10 cellular contexts compared by ENCODE assay signal in genomic region chr17:82531431-82531881, GRCh38. TPM values are rescaled to one million over a fixed set of nuclear protein-coding genes. Genes with fewer than 3 reads are reported as not detected.
DNase-seq lines count a peak whose midpoint lies in the region; FAIRE-seq and TF ChIP-seq lines count a peak whose summit lies in the region.
"Had no signal": no experiment of that assay in that cellular context is flagged by ENCODE, and none has a peak within 500 bp of the region (broad histone marks: within the 10 kb centered on the region; RNA-seq: fewer than 3 reads in every experiment).

No MANE protein-coding gene starts in this region.

- H3K9me3 Mint-ChIP-seq in dendritic cell treated with granulocyte-macrophage colony-stimulating factor and Interleukin-4, amounts not matched to agents 40 ng/mL and 50 ng/mL, for 4 days = no peaks in the 10 kb centered on the region

- DNase-seq in Daoy (ENCODE audit: low read depth) (peak; percentile 76), RCC 7860 (ENCODE audit: low spot score) (peak; percentile 68), non-pigmented ciliary epithelial cell (ENCODE audit: low read depth) (peak; percentile 56), globus pallidus (ENCODE audit: low spot score) (no peak), NCI-H345 (lab: John Stamatoyannopoulos, UW) (no peak), NCI-H146 (lab: John Stamatoyannopoulos, UW) (no peak), HEK293T (ENCODE audit: extremely low spot score) (no peak)
- DNase-seq: Right ventricle myocardium superior; stimulated activated CD4-positive, alpha-beta T cell treated with anti-CD3 and anti-CD28 coated beads, Interleukin-4, amount 100 ng/mL, for 1 hour had no signal

- POLR2A ChIA-PET in HEK293T (lab: Yijun Ruan, JAX) = interaction anchor here (1.2 to 1.3 kb wide), 2 partner anchors 12 to 35 kb away, joined by 3 to 7 read pairs; partner anchors contain the start of gene FOXK2

- intact Hi-C loops in dendritic cell treated with granulocyte-macrophage colony-stimulating factor and Interleukin-4, amounts not matched to agents 40 ng/mL and 50 ng/mL, for 4 days (cut with micrococcal nuclease) = no loop called here

- H3K4me1 Mint-ChIP-seq in dendritic cell treated with granulocyte-macrophage colony-stimulating factor and Interleukin-4, amounts not matched to agents 40 ng/mL and 50 ng/mL, for 4 days (ENCODE audit: low read depth) = peaks cover 72% of the 10 kb centered on the region

- peak; percentile 70 for FAIRE-seq in RCC 7860 (lab: Jason Lieb, UNC)

- peak overlapping the region; percentile 57 for H3K27ac Mint-ChIP-seq in dendritic cell treated with granulocyte-macrophage colony-stimulating factor and Interleukin-4, amounts not matched to agents 40 ng/mL and 50 ng/mL, for 4 days

- CTCF ChIA-PET in HEK293T (lab: Yijun Ruan, JAX) = interaction anchor here (1.5 kb wide), 1 partner anchor 10 kb away, joined by 3 read pairs; no protein-coding TSS in a partner anchor

- no peaks in the 10 kb centered on the region for H3K27me3 Mint-ChIP-seq in dendritic cell treated with granulocyte-macrophage colony-stimulating factor and Interleukin-4, amounts not matched to agents 40 ng/mL and 50 ng/mL, for 4 days

- H3K4me3 Mint-ChIP-seq in dendritic cell treated with granulocyte-macrophage colony-stimulating factor and Interleukin-4, amounts not matched to agents 40 ng/mL and 50 ng/mL, for 4 days = no peak overlapping the region

- H3K36me3 Mint-ChIP-seq in dendritic cell treated with granulocyte-macrophage colony-stimulating factor and Interleukin-4, amounts not matched to agents 40 ng/mL and 50 ng/mL, for 4 days (ENCODE audit: low read depth) = peaks cover 4% of the 10 kb centered on the region

TF ChIP-seq in HEK293T, 16 proteins besides CTCF, POLR2A, EP300 and RAD21:
- TF ChIP-seq ELF4 (IDR thresholded peaks at IDR 0.05) (no peak), FOXA1 (IDR thresholded peaks at IDR 0.05) (no peak), CTBP1 (IDR thresholded peaks at IDR 0.05; ENCODE audit: borderline replicate concordance) (no peak), SUZ12 (IDR thresholded peaks at IDR 0.05) (no peak), ZNF384 (IDR thresholded peaks at IDR 0.05) (no peak), FOXM1 (IDR thresholded peaks at IDR 0.05; ENCODE audit: borderline replicate concordance) (no peak), LEF1 (IDR thresholded peaks at IDR 0.05; ENCODE audit: borderline replicate concordance) (no peak), HDGF (IDR thresholded peaks at IDR 0.05; ENCODE audit: borderline replicate concordance) (no peak), SP1 (IDR thresholded peaks at IDR 0.05) (no peak), FOXK2 (IDR thresholded peaks at IDR 0.05) (no peak), L3MBTL2 (conservative IDR thresholded peaks at IDR 0.05) (no peak), ARNT (IDR thresholded peaks at IDR 0.05) (no peak), PKNOX1 (IDR thresholded peaks at IDR 0.05) (no peak), NFRKB (IDR thresholded peaks at IDR 0.05) (no peak), BHLHE40 (IDR thresholded peaks at IDR 0.05; ENCODE audit: borderline replicate concordance) (no peak), TARDBP (IDR thresholded peaks at IDR 0.05) (no peak)

RNA-seq across cellular contexts. Expression of gene FOXK2, which starts 11.9 kb away (rescaled TPM):
- 18.2 and 23.1 TPM in 2 replicates for total RNA-seq in Daoy (2014; rRNA removed; shearing (Covaris generic))

Comparison
In these comparisons a context has a peak if more than half of its experiments do, and no peak if none do; other contexts are left out.
1. DNase-seq: peak in Daoy (single experiment), RCC 7860 (single experiment) and non-pigmented ciliary epithelial cell (single experiment); none in globus pallidus (single experiment), NCI-H345 (single experiment), NCI-H146 (single experiment) and HEK293T (single experiment).